Comparison of ENCODE assay signal across 12 cellular contexts in the genomic region with DNA sequence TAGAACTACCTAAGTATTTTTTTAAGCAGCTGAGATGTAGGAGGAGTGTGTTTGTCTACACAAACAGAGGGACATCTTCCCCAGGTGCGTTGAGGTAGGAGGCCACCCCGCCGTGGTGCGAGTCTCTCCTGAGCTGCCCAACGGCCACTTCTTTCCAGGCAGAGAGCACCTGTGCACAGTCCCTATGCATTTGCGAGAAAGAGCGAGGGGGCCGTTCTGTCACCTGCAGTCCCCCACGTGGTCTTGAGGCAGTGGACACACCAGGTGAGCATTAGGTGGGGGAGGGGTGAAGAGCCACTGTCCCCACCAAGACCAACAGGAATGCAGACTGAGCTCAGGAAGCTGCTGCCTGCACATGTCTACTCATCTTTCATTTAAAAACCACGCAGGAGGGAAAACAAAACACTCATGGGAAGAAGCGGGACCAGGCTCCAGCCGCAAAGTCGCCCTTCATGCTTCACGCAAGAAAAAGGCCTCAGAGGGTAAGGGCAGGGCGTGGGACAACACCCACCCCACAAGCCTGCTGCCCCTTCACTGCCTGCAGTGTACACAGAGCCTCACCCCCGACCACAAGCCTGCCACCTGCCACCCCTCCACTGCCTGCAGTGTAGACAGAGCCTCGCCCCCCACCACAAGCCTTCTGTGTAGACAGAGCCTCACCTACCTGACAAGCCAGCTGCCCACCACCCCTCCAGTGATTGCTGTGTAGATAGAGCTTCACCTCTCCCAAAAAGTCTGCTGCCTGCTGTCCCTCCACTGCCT.
DNase-seq lines count a peak whose midpoint lies in the region; ATAC-seq and TF ChIP-seq lines count a peak whose summit lies in the region.
"Had no signal": no experiment of that assay in that cellular context is flagged by ENCODE, and none has a peak within 500 bp of the region (broad histone marks: within the 10 kb centered on the region; RNA-seq: fewer than 3 reads in every experiment).

No MANE protein-coding gene starts in this region.

- H3K9me3 Mint-ChIP-seq in activated CD8-positive, alpha-beta memory T cell treated with anti-CD3 and anti-CD28 coated beads, Interleukin-2, amount 10 ng/mL, durations not matched to agents 7 days and 5 days (ENCODE audit: low read depth): peaks cover 7% of the 10 kb centered on the region
- H3K9me3 Mint-ChIP-seq in Caco-2 (ENCODE audit: unreplicated experiment) (peaks cover 10% of the 10 kb centered on the region), brain (peaks cover 0 to 8% (median 6%) of the 10 kb centered on the region in 5 experiments)
- peaks cover 12% of the 10 kb centered on the region for H3K9me3 Mint-ChIP-seq in stimulated activated effector memory CD8-positive, alpha-beta T cell treated with anti-CD3 and anti-CD28 coated beads, Interleukin-12 subunit alpha, Interleukin-12 subunit beta, amount 100 ng/mL, for 72 hours

- peak overlapping the region; percentile 96 for H3K27ac Mint-ChIP-seq in activated CD8-positive, alpha-beta memory T cell treated with anti-CD3 and anti-CD28 coated beads, Interleukin-2, amount 10 ng/mL, durations not matched to agents 7 days and 5 days
- H3K27ac Mint-ChIP-seq in Caco-2 (ENCODE audit: unreplicated experiment) (peak overlapping the region; percentile 3), brain (peak overlapping the region in 3 of 5 experiments; percentile 2 to 92 (median 44))
- peak overlapping the region; percentile 99 for H3K27ac Mint-ChIP-seq in stimulated activated effector memory CD8-positive, alpha-beta T cell treated with anti-CD3 and anti-CD28 coated beads, Interleukin-12 subunit alpha, Interleukin-12 subunit beta, amount 100 ng/mL, for 72 hours

- no peak for DNase-seq in activated CD8-positive, alpha-beta memory T cell treated with anti-CD3 and anti-CD28 coated beads, Interleukin-2, amount 10 ng/mL, durations not matched to agents 7 days and 5 days
- no peak for DNase-seq in activated CD8-positive, alpha-beta memory T cell treated with anti-CD3 and anti-CD28 coated beads, Interleukin-2, amount 50 U/mL, for 4 hours
- no peak for DNase-seq in Caco-2
- DNase-seq in stimulated activated effector memory CD8-positive, alpha-beta T cell treated with anti-CD3 and anti-CD28 coated beads, Interleukin-12 subunit alpha, Interleukin-12 subunit beta, amount 100 ng/mL, for 72 hours (ENCODE audit: low spot score in 2 of 2): no peak
- DNase-seq in DMS153 treated with DMSO at 0.1 percent for 48 hours (lab: John Stamatoyannopoulos, UW; ENCODE audit: unreplicated experiment): no peak
- DNase-seq in right atrium auricular region (ENCODE audit: low spot score): no peak
- DNase-seq: hippocampal formation, kidney glomerular epithelial cell, NCI-H187 treated with DMSO at 0.1 percent for 48 hours, NCI-H82, SW 1271 had no signal

- ATAC-seq in activated CD8-positive, alpha-beta memory T cell treated with anti-CD3 and anti-CD28 coated beads, Interleukin-2, amount 10 ng/mL, durations not matched to agents 7 days and 5 days: no peak
- ATAC-seq in stimulated activated effector memory CD8-positive, alpha-beta T cell treated with anti-CD3 and anti-CD28 coated beads, Interleukin-12 subunit alpha, Interleukin-12 subunit beta, amount 100 ng/mL, for 72 hours: no peak

- no peak overlapping the region for H3K27ac ChIP-seq in right atrium auricular region

- peaks cover 5% of the 10 kb centered on the region; the same call in 1 of the 2 replicates for H3K4me1 ChIP-seq in Caco-2
- peaks cover 0 to 37% of the 10 kb centered on the region in 2 donors for H3K4me1 ChIP-seq in right atrium auricular region

- peaks cover 4% of the 10 kb centered on the region for H3K36me3 Mint-ChIP-seq in activated CD8-positive, alpha-beta memory T cell treated with anti-CD3 and anti-CD28 coated beads, Interleukin-2, amount 10 ng/mL, durations not matched to agents 7 days and 5 days
- peaks cover 8% of the 10 kb centered on the region for H3K36me3 Mint-ChIP-seq in Caco-2 (ENCODE audit: insufficient read depth, unreplicated experiment)
- no peaks in the 10 kb centered on the region for H3K36me3 Mint-ChIP-seq in brain
- H3K36me3 Mint-ChIP-seq in stimulated activated effector memory CD8-positive, alpha-beta T cell treated with anti-CD3 and anti-CD28 coated beads, Interleukin-12 subunit alpha, Interleukin-12 subunit beta, amount 100 ng/mL, for 72 hours: peaks cover 38% of the 10 kb centered on the region

- peak overlapping the region; percentile 74 for H3K4me3 Mint-ChIP-seq in activated CD8-positive, alpha-beta memory T cell treated with anti-CD3 and anti-CD28 coated beads, Interleukin-2, amount 10 ng/mL, durations not matched to agents 7 days and 5 days
- H3K4me3 Mint-ChIP-seq in Caco-2 (ENCODE audit: unreplicated experiment): no peak overlapping the region
- no peak overlapping the region for H3K4me3 Mint-ChIP-seq in brain
- peak overlapping the region; percentile 81 for H3K4me3 Mint-ChIP-seq in stimulated activated effector memory CD8-positive, alpha-beta T cell treated with anti-CD3 and anti-CD28 coated beads, Interleukin-12 subunit alpha, Interleukin-12 subunit beta, amount 100 ng/mL, for 72 hours

- H3K36me3 ChIP-seq in Caco-2 (ENCODE audit: control insufficient read depth, insufficient read depth, low read length): no peaks in the 10 kb centered on the region
- no peaks in the 10 kb centered on the region for H3K36me3 ChIP-seq in right atrium auricular region

- TF ChIP-seq CTCF in Caco-2 (IDR thresholded peaks at IDR 0.05; ENCODE audit: insufficient read depth in 1 of 2, low read depth in 1 of 2, low read length in 1 of 2, severe bottlenecking in 1 of 2, unreplicated experiment in 1 of 2): no peak
- TF ChIP-seq CTCF in brain (conservative IDR thresholded peaks at IDR 0.05): no peak
- no peak for TF ChIP-seq CTCF in right atrium auricular region (IDR thresholded peaks at IDR 0.05)

- intact Hi-C loops in Caco-2 (cut with micrococcal nuclease; ENCODE audit: unreplicated experiment): no loop called here

- CTCF ChIA-PET in activated CD8-positive, alpha-beta memory T cell treated with anti-CD3 and anti-CD28 coated beads, Interleukin-2, amount 10 ng/mL, durations not matched to agents 7 days and 5 days (lab: Charles Lee): interaction anchor here (1.8 kb wide), 2 partner anchors 317 to 368 kb away, joined by 4 to 5 read pairs; no protein-coding TSS in a partner anchor
- CTCF ChIA-PET in Caco-2 (lab: Charles Lee): no interaction called here

- H3K4me3 ChIP-seq in Caco-2 (ENCODE audit: low read depth, low read length) (no peak overlapping the region), right atrium auricular region (no peak overlapping the region)

- POLR2A ChIA-PET in Caco-2 (lab: Charles Lee): no interaction called here

- no TSS peak for BruUV-seq in Caco-2 (replicated peaks; lab: Mats Ljungman, UMichigan)

- H3K27me3 ChIP-seq in Caco-2 (replicated peaks; ENCODE audit: control insufficient read depth, insufficient read depth, low read length): no peaks in the 10 kb centered on the region
- H3K27me3 ChIP-seq in right atrium auricular region: no peaks in the 10 kb centered on the region

- H3K4me1 Mint-ChIP-seq in activated CD8-positive, alpha-beta memory T cell treated with anti-CD3 and anti-CD28 coated beads, Interleukin-2, amount 10 ng/mL, durations not matched to agents 7 days and 5 days: peaks cover 52% of the 10 kb centered on the region
- no peaks in the 10 kb centered on the region for H3K4me1 Mint-ChIP-seq in Caco-2 (ENCODE audit: low read depth, unreplicated experiment)
- peaks cover 69% of the 10 kb centered on the region for H3K4me1 Mint-ChIP-seq in brain
- peaks cover 61% of the 10 kb centered on the region for H3K4me1 Mint-ChIP-seq in stimulated activated effector memory CD8-positive, alpha-beta T cell treated with anti-CD3 and anti-CD28 coated beads, Interleukin-12 subunit alpha, Interleukin-12 subunit beta, amount 100 ng/mL, for 72 hours

- H3K9me3 ChIP-seq in Caco-2 (no peaks in the 10 kb centered on the region; the same call in 1 of the 2 replicates), right atrium auricular region (peaks cover 0 to 5% of the 10 kb centered on the region in 2 donors)

- peaks cover 42% of the 10 kb centered on the region for H3K27me3 Mint-ChIP-seq in activated CD8-positive, alpha-beta memory T cell treated with anti-CD3 and anti-CD28 coated beads, Interleukin-2, amount 10 ng/mL, durations not matched to agents 7 days and 5 days
- H3K27me3 Mint-ChIP-seq in Caco-2 (ENCODE audit: insufficient read depth, unreplicated experiment): no peaks in the 10 kb centered on the region
- H3K27me3 Mint-ChIP-seq in brain: peaks cover 13% of the 10 kb centered on the region

Comparison
In these comparisons a context has a peak if more than half of its experiments do, and no peak if none do; other contexts are left out.
1. H3K27ac Mint-ChIP-seq: peak in every context shown above with its lines; median percentile 99 in stimulated activated effector memory CD8-positive, alpha-beta T cell treated with anti-CD3 and anti-CD28 coated beads, Interleukin-12 subunit alpha, Interleukin-12 subunit beta, amount 100 ng/mL, for 72 hours; 96 in activated CD8-positive, alpha-beta memory T cell treated with anti-CD3 and anti-CD28 coated beads, Interleukin-2, amount 10 ng/mL, durations not matched to agents 7 days and 5 days; 44 in brain; 3 in Caco-2.
2. H3K4me3 Mint-ChIP-seq: peak in activated CD8-positive, alpha-beta memory T cell treated with anti-CD3 and anti-CD28 coated beads, Interleukin-2, amount 10 ng/mL, durations not matched to agents 7 days and 5 days (single experiment) and stimulated activated effector memory CD8-positive, alpha-beta T cell treated with anti-CD3 and anti-CD28 coated beads, Interleukin-12 subunit alpha, Interleukin-12 subunit beta, amount 100 ng/mL, for 72 hours (single experiment); none in Caco-2 (single experiment) and brain (0 of 5).